ENCODE assay signal across 9 cellular contexts in the genomic region with DNA sequence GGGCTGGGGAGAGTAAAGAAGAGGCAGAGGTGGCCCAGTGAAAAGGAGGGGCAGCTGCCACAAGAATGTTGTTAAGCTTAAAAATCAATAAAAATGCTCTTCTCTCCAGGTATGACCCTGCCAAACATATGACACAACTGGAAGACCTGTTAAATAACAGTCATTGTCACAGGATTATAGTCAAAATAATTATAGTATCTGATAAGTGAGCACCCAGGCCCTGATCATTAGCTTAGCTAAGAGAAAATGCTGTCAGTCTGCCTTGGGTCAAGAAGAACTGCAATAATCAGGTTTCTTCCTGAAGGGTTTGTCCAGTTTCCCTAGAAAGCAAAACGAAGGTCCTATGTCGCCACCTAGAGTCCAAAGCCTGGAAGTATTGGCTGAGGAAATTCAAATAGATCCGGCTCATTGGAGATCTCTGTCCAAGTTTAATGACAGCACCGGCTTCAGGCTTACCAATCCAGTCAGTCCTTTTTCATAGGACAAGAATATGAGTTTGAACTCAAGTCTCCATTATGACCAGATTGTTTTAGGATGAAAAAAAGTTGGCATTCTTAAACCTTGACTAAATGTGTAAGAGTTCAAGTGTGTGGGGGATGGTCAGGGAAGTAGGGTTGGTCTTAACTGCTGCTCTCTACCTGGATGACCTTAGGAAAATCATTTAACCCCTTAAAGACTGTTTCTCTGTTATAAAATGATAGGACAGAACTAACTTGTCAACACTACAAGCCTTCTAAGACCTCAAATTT. TPM values are rescaled to one million over a fixed set of nuclear protein-coding genes. Genes with fewer than 3 reads are reported as not detected.
DNase-seq lines count a peak whose midpoint lies in the region; ATAC-seq, FAIRE-seq and TF ChIP-seq lines count a peak whose summit lies in the region.
"Had no signal": no experiment of that assay in that cellular context is flagged by ENCODE, and none has a peak within 500 bp of the region (broad histone marks: within the 10 kb centered on the region; RNA-seq: fewer than 3 reads in every experiment).

No MANE protein-coding gene starts in this region.

- H3K4me1 ChIP-seq in OCI-LY3 (ENCODE audit: low read length) (peaks cover 3% of the 10 kb centered on the region; the same call in 1 of the 2 replicates), breast epithelium (no peaks in the 10 kb centered on the region), suprapubic skin (no peaks in the 10 kb centered on the region)
- H3K4me1 ChIP-seq: BLaER1 treated with 17β-estradiol and CSF1 and Interleukin-3, amounts not matched to agents 10 nM and 100 nM had no signal

- TF ChIP-seq POLR2A in H54 (IDR thresholded peaks at IDR 0.05; ENCODE audit: low read depth, low read length) (no peak), breast epithelium (IDR thresholded peaks at IDR 0.05) (no peak), suprapubic skin (IDR thresholded peaks at IDR 0.05) (no peak)

- H4K20me1 ChIP-seq in OCI-LY3 (ENCODE audit: insufficient read depth, low read length), result no peaks in the 10 kb centered on the region
- H4K20me1 ChIP-seq: BLaER1 treated with 17β-estradiol and CSF1 and Interleukin-3, amounts not matched to agents 10 nM and 100 nM had no signal

- no peak for FAIRE-seq in H54 (lab: Jason Lieb, UNC)

- DNase-seq in activated CD4-positive, alpha-beta T cell treated with anti-CD3 and anti-CD28 coated beads for 36 hours, result peak; percentile 56
- DNase-seq in activated CD4-positive, alpha-beta T cell treated with anti-CD3 and anti-CD28 coated beads, Interleukin-2, amount 50 U/mL, for 1 hour, result no peak
- DNase-seq in H54 (ENCODE audit: insufficient read length, low spot score) (peak; percentile 9), LoVo (ENCODE audit: low spot score) (peak; percentile 78), breast epithelium (ENCODE audit: low spot score in 2 of 2) (peak; percentile 23 to 52), kidney epithelial cell (ENCODE audit: low read depth) (peak; percentile 23), suprapubic skin (ENCODE audit: low spot score in 2 of 2) (no peak)

- H3K36me3 ChIP-seq in OCI-LY3 (replicated peaks; ENCODE audit: low read depth, low read length) (no peaks in the 10 kb centered on the region), breast epithelium (no peaks in the 10 kb centered on the region), kidney epithelial cell (ENCODE audit: control insufficient read depth, insufficient read depth, low read length) (no peaks in the 10 kb centered on the region), suprapubic skin (no peaks in the 10 kb centered on the region)
- H3K36me3 ChIP-seq: BLaER1 treated with 17β-estradiol and CSF1 and Interleukin-3, amounts not matched to agents 10 nM and 100 nM had no signal

- CTCF ChIA-PET in activated CD4-positive, alpha-beta T cell treated with anti-CD3 and anti-CD28 coated beads for 36 hours (lab: Charles Lee), result interaction anchor here (0.7 to 2.3 kb wide), 8 partner anchors 9 to 1796 kb away, joined by 3 to 12 read pairs (median 4); no protein-coding TSS in a partner anchor

- H3K27me3 Mint-ChIP-seq in activated CD4-positive, alpha-beta T cell treated with anti-CD3 and anti-CD28 coated beads for 36 hours, result peaks cover 12% of the 10 kb centered on the region

- H3K4me1 Mint-ChIP-seq in activated CD4-positive, alpha-beta T cell treated with anti-CD3 and anti-CD28 coated beads for 36 hours, result no peaks in the 10 kb centered on the region

- H3K36me3 Mint-ChIP-seq in activated CD4-positive, alpha-beta T cell treated with anti-CD3 and anti-CD28 coated beads for 36 hours (ENCODE audit: low read depth), result no peaks in the 10 kb centered on the region

- no peak overlapping the region for H3K9ac ChIP-seq in OCI-LY3 (ENCODE audit: low read length)
- H3K9ac ChIP-seq: BLaER1 treated with 17β-estradiol and CSF1 and Interleukin-3, amounts not matched to agents 10 nM and 100 nM had no signal

- peak overlapping the region; percentile 59 for H3K4me2 ChIP-seq in OCI-LY3 (ENCODE audit: low read length)
- H3K4me2 ChIP-seq: BLaER1 treated with 17β-estradiol and CSF1 and Interleukin-3, amounts not matched to agents 10 nM and 100 nM had no signal

- no peak overlapping the region for H3K27ac Mint-ChIP-seq in activated CD4-positive, alpha-beta T cell treated with anti-CD3 and anti-CD28 coated beads for 36 hours

- H3K4me3 Mint-ChIP-seq in activated CD4-positive, alpha-beta T cell treated with anti-CD3 and anti-CD28 coated beads for 36 hours, result no peak overlapping the region

- H3K79me2 ChIP-seq in OCI-LY3 (ENCODE audit: low read length), result no peaks in the 10 kb centered on the region

- no peak for TF ChIP-seq EP300 in suprapubic skin (IDR thresholded peaks at IDR 0.05)

- POLR2A ChIA-PET in activated CD4-positive, alpha-beta T cell treated with anti-CD3 and anti-CD28 coated beads for 36 hours (lab: Charles Lee), result no interaction called here

- WGBS in suprapubic skin, result 2% methylated on average over 4 of the region's 4 CpGs

- peak; percentile 49 for ATAC-seq in activated CD4-positive, alpha-beta T cell treated with anti-CD3 and anti-CD28 coated beads for 36 hours

- H3K9me3 ChIP-seq in OCI-LY3 (ENCODE audit: insufficient read depth, low read length), result no peaks in the 10 kb centered on the region
- no peaks in the 10 kb centered on the region for H3K9me3 ChIP-seq in breast epithelium
- no peaks in the 10 kb centered on the region for H3K9me3 ChIP-seq in suprapubic skin
- H3K9me3 ChIP-seq: BLaER1 treated with 17β-estradiol and CSF1 and Interleukin-3, amounts not matched to agents 10 nM and 100 nM had no signal

- H3K27ac ChIP-seq in OCI-LY3 (ENCODE audit: low read length), result no peak overlapping the region
- no peak overlapping the region for H3K27ac ChIP-seq in breast epithelium
- no peak overlapping the region for H3K27ac ChIP-seq in suprapubic skin
- H3K27ac ChIP-seq: BLaER1 treated with 17β-estradiol and CSF1 and Interleukin-3, amounts not matched to agents 10 nM and 100 nM had no signal

- 0 out of 2 replicates have a peak overlapping the region, but pooled peaks have one; percentile 14 for H2AFZ ChIP-seq in OCI-LY3 (ENCODE audit: low read depth, low read length)

- peaks cover 5% of the 10 kb centered on the region; the same call in 1 of the 2 replicates for H3K27me3 ChIP-seq in OCI-LY3 (ENCODE audit: low read depth, low read length)
- peaks cover 0 to 17% of the 10 kb centered on the region in 2 donors for H3K27me3 ChIP-seq in breast epithelium
- peaks cover 9% of the 10 kb centered on the region for H3K27me3 ChIP-seq in kidney epithelial cell (ENCODE audit: control insufficient read depth, insufficient read depth, low read length)
- H3K27me3 ChIP-seq in suprapubic skin, result peaks cover 12% of the 10 kb centered on the region
- H3K27me3 ChIP-seq: BLaER1 treated with 17β-estradiol and CSF1 and Interleukin-3, amounts not matched to agents 10 nM and 100 nM had no signal

- intact Hi-C loops in activated CD4-positive, alpha-beta T cell treated with anti-CD3 and anti-CD28 coated beads for 36 hours (cut with DNase I, micrococcal nuclease), result loop anchor here (1.0 to 10.0 kb wide), 5 partner anchors 48 to 722 kb away; no protein-coding TSS in a partner anchor
- intact Hi-C loops in breast epithelium (cut with DNase I; ENCODE audit: low total_unique reads), result no loop called here

- H3K9me3 Mint-ChIP-seq in activated CD4-positive, alpha-beta T cell treated with anti-CD3 and anti-CD28 coated beads for 36 hours (ENCODE audit: low read depth), result no peaks in the 10 kb centered on the region

- H3K4me3 ChIP-seq in OCI-LY3 (ENCODE audit: low read length), result peak overlapping the region; percentile 48
- no peak overlapping the region for H3K4me3 ChIP-seq in breast epithelium
- H3K4me3 ChIP-seq in kidney epithelial cell (ENCODE audit: low read depth, low read length), result no peak overlapping the region
- H3K4me3 ChIP-seq in suprapubic skin, result no peak overlapping the region
- H3K4me3 ChIP-seq: BLaER1 treated with 17β-estradiol and CSF1 and Interleukin-3, amounts not matched to agents 10 nM and 100 nM had no signal

- TF ChIP-seq CTCF in OCI-LY3 (IDR thresholded peaks at IDR 0.05; ENCODE audit: low read depth, low read length) (peak; percentile 80), breast epithelium (IDR thresholded peaks at IDR 0.05) (peak; percentile 37 to 69 (median 63)), kidney epithelial cell (IDR thresholded peaks at IDR 0.05; ENCODE audit: insufficient read depth, low read length, poor library complexity, severe bottlenecking) (peak; percentile 80), suprapubic skin (IDR thresholded peaks at IDR 0.05) (peak; percentile 38 to 67)

RNA-seq across cellular contexts. Expression of a gene that starts 22.5 kb away (rescaled TPM):
- not detected for total RNA-seq in activated CD4-positive, alpha-beta T cell treated with anti-CD3 and anti-CD28 coated beads for 36 hours
- total RNA-seq in breast epithelium (under 1 TPM in 1 of 3 donors, not detected in 2; 0.73 TPM), kidney epithelial cell (not detected in 2 replicates), suprapubic skin (under 1 TPM in 1 of 4 donors, not detected in 3; 0.51 TPM)

RNA-seq across cellular contexts. Expression of a gene that starts 56.7 kb away (rescaled TPM):
- total RNA-seq in activated CD4-positive, alpha-beta T cell treated with anti-CD3 and anti-CD28 coated beads for 36 hours, result not detected
- total RNA-seq in breast epithelium (1 to 10 TPM in 2 of 3 donors, under 1 TPM in 1; 0.64 to 4.9 (median 1.3) TPM), kidney epithelial cell (0.13 TPM in 1 of 2 replicates, not detected in the other), suprapubic skin (1 to 10 TPM in 2 of 4 donors, under 1 TPM in 2; 0.23 to 1.5 (median 0.96) TPM)

Comparison
In these comparisons a context has a peak if more than half of its experiments do, and no peak if none do; other contexts are left out.
1. DNase-seq: peak in activated CD4-positive, alpha-beta T cell treated with anti-CD3 and anti-CD28 coated beads for 36 hours (single experiment), H54 (single experiment), LoVo (single experiment), breast epithelium (2 of 2) and kidney epithelial cell (single experiment); none in activated CD4-positive, alpha-beta T cell treated with anti-CD3 and anti-CD28 coated beads, Interleukin-2, amount 50 U/mL, for 1 hour (single experiment) and suprapubic skin (0 of 2).
2. Peak in every context shown above with its lines, with median percentiles within 50 percentile points of each other: CTCF ChIP-seq.